ENCODE assay signal across 23 cellular contexts in the genomic region with DNA sequence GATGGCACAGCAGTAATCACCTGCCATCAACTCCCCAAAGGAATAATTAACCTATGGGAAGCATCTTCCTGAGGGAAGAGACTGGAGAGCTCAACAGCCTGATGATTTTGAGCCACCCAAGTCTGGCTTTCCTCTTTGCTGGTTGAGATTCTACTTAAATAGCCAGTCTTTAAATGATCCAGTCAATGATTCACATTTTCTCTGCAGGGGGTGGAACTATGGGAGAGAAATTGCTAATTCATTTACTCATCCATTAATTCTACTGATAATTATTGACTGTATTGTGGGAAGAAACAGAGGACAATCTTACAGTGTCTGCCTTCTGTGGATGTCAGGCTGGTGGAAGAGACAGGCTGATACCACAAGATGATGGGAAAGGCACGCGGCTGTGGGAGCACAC.
"Had no signal": no experiment of that assay in that cellular context is flagged by ENCODE, and none has a peak within 500 bp of the region (broad histone marks: within the 10 kb centered on the region; RNA-seq: fewer than 3 reads in every experiment).

No MANE protein-coding gene starts in this region.

- FAIRE-seq: endometrium, kidney, pancreas had no signal

- H3K4me3 ChIP-seq: gastrocnemius medialis, heart left ventricle, hepatocyte, lower lobe of right lung, pancreas, sigmoid colon, spleen, testis, tibial artery had no signal

- DNase-seq: cerebellar nuclear complex; cortex of kidney; effector memory CD8-positive, alpha-beta T cell; foreskin fibroblast; gastrocnemius medialis; heart left ventricle; kidney; left ventricle myocardium superior; lower lobe of right lung; naive thymus-derived CD8-positive, alpha-beta T cell; nephron progenitor cell; pancreas; right cardiac atrium; sigmoid colon; spleen; stimulated activated CD4-positive, alpha-beta T cell treated with anti-CD3 and anti-CD28 coated beads, Interleukin-4, amount 100 ng/mL, for 4 hours; stimulated activated naive CD8-positive, alpha-beta T cell treated with anti-CD3 and anti-CD28 coated beads, Interleukin-15, Interleukin-2, amounts not matched to agents 100 U/mL and 50 U/mL, for 24 hours; substantia nigra; testis; tibial artery had no signal

- ATAC-seq: effector memory CD8-positive, alpha-beta T cell; gastrocnemius medialis; heart left ventricle; left ventricle myocardium superior; lower lobe of right lung; naive thymus-derived CD8-positive, alpha-beta T cell; pancreas; right cardiac atrium; stimulated activated memory B cell treated with anti-CD40 and anti-IgM and Interleukin-4, amounts not matched to agents 10 μg/mL and 1 μg/mL and 100 μg/mL, for 72 hours; stimulated activated naive CD8-positive, alpha-beta T cell treated with anti-CD3 and anti-CD28 coated beads, Interleukin-15, Interleukin-2, amounts not matched to agents 100 U/mL and 50 U/mL, for 24 hours had no signal
